ENCODE assay signal across 26 cellular contexts in genomic region chr19:32669205-32669785, GRCh38. TPM values are rescaled to one million over a fixed set of nuclear protein-coding genes. Genes with fewer than 3 reads are reported as not detected.
DNase-seq lines count a peak whose midpoint lies in the region; ATAC-seq and TF ChIP-seq lines count a peak whose summit lies in the region.
"Had no signal": no experiment of that assay in that cellular context is flagged by ENCODE, and none has a peak within 500 bp of the region (broad histone marks: within the 10 kb centered on the region; RNA-seq: fewer than 3 reads in every experiment).

No MANE protein-coding gene starts in this region.

- POLR2A ChIA-PET in CD4-positive, alpha-beta T cell (lab: Charles Lee), result no interaction called here

- peaks cover 4 to 9% (median 5%) of the 10 kb centered on the region in 3 donors for H3K36me3 ChIP-seq in skeletal muscle tissue (ENCODE audit: control insufficient read depth in 3 of 3, insufficient read depth in 3 of 3, low read length in 3 of 3)
- H3K36me3 ChIP-seq: Peyer's patch had no signal

- no peak overlapping the region for H3K27ac ChIP-seq in CD4-positive, alpha-beta T cell (ENCODE audit: low read depth, low read length)
- H3K27ac ChIP-seq in dorsolateral prefrontal cortex, result peak overlapping the region in 30 of 59 donors; percentile 2 to 73 (median 40)
- H3K27ac ChIP-seq in skeletal muscle tissue (ENCODE audit: low read depth, low read length), result peak overlapping the region; percentile 30
- H3K27ac ChIP-seq: epithelial cell of prostate, Peyer's patch, testis had no signal

- no peaks in the 10 kb centered on the region for H3K27me3 ChIP-seq in CD4-positive, alpha-beta T cell (ENCODE audit: control insufficient read depth, insufficient read depth, low read length)
- H3K27me3 ChIP-seq in dorsolateral prefrontal cortex (no peaks in the 10 kb centered on the region), skeletal muscle tissue (ENCODE audit: control insufficient read depth in 3 of 3, insufficient read depth in 3 of 3, low read length in 3 of 3) (no peaks in the 10 kb centered on the region)
- H3K27me3 ChIP-seq: heart left ventricle, Peyer's patch, testis had no signal

- peaks cover 23% of the 10 kb centered on the region for H3K36me3 Mint-ChIP-seq in CD4-positive, alpha-beta T cell (ENCODE audit: low read depth)
- peaks cover 10% of the 10 kb centered on the region for H3K36me3 Mint-ChIP-seq in HFFc6 (ENCODE audit: low read depth)

- no peak for ATAC-seq in CD4-positive, alpha-beta T cell (ENCODE audit: poor library complexity)
- ATAC-seq in HG02884 (IDR thresholded peaks at IDR 0.05; ENCODE audit: unreplicated experiment), result no peak
- ATAC-seq: activated CD8-positive, alpha-beta memory T cell treated with anti-CD3 and anti-CD28 coated beads, Interleukin-2, amount 10 ng/mL, durations not matched to agents 7 days and 5 days; GM23338; naive thymus-derived CD4-positive, alpha-beta T cell; stimulated activated naive B cell treated with anti-CD40 and anti-IgM and Interleukin-4, amounts not matched to agents 10 μg/mL and 1 μg/mL and 100 μg/mL, for 72 hours; T-cell had no signal

- peak overlapping the region; percentile 54 for H3K4me3 Mint-ChIP-seq in CD4-positive, alpha-beta T cell
- no peak overlapping the region; the same call in 1 of the 2 replicates for H3K4me3 Mint-ChIP-seq in HFFc6
- H3K4me3 Mint-ChIP-seq: activated CD8-positive, alpha-beta memory T cell treated with anti-CD3 and anti-CD28 coated beads, Interleukin-2, amount 10 ng/mL, durations not matched to agents 7 days and 5 days; activated naive CD8-positive, alpha-beta T cell; central memory CD8-positive, alpha-beta T cell; GM23338; stimulated activated naive B cell treated with anti-CD40 and anti-IgM and Interleukin-4, amounts not matched to agents 10 μg/mL and 1 μg/mL and 100 μg/mL, for 72 hours had no signal

- H3K27me3 Mint-ChIP-seq in CD4-positive, alpha-beta T cell, result no peaks in the 10 kb centered on the region
- H3K27me3 Mint-ChIP-seq in HFFc6 (ENCODE audit: insufficient read depth), result no peaks in the 10 kb centered on the region; the same call in 1 of the 2 replicates
- H3K27me3 Mint-ChIP-seq: activated CD8-positive, alpha-beta memory T cell treated with anti-CD3 and anti-CD28 coated beads, Interleukin-2, amount 10 ng/mL, durations not matched to agents 7 days and 5 days; activated naive CD8-positive, alpha-beta T cell; central memory CD8-positive, alpha-beta T cell; stimulated activated naive B cell treated with anti-CD40 and anti-IgM and Interleukin-4, amounts not matched to agents 10 μg/mL and 1 μg/mL and 100 μg/mL, for 72 hours; T-cell had no signal

- H3K27ac Mint-ChIP-seq in CD4-positive, alpha-beta T cell, result peak overlapping the region; percentile 49
- H3K27ac Mint-ChIP-seq in HFFc6, result peak overlapping the region; percentile 26; the same call in 1 of the 2 replicates
- H3K27ac Mint-ChIP-seq: activated CD8-positive, alpha-beta memory T cell treated with anti-CD3 and anti-CD28 coated beads, Interleukin-2, amount 10 ng/mL, durations not matched to agents 7 days and 5 days; activated naive CD8-positive, alpha-beta T cell; GM23338; stimulated activated naive B cell treated with anti-CD40 and anti-IgM and Interleukin-4, amounts not matched to agents 10 μg/mL and 1 μg/mL and 100 μg/mL, for 72 hours had no signal

- no peak overlapping the region for H3K4me3 ChIP-seq in dorsolateral prefrontal cortex
- H3K4me3 ChIP-seq in skeletal muscle tissue (ENCODE audit: low read length in 3 of 3), result no peak overlapping the region
- H3K4me3 ChIP-seq: GM23338, heart left ventricle, Peyer's patch, testis had no signal

- CTCF ChIA-PET in CD4-positive, alpha-beta T cell (lab: Charles Lee), result no interaction called here

- H3K9me3 Mint-ChIP-seq in CD4-positive, alpha-beta T cell, result no peaks in the 10 kb centered on the region
- H3K9me3 Mint-ChIP-seq in HFFc6, result no peaks in the 10 kb centered on the region
- H3K9me3 Mint-ChIP-seq: central memory CD8-positive, alpha-beta T cell; naive thymus-derived CD4-positive, alpha-beta T cell; stimulated activated naive B cell treated with anti-CD40 and anti-IgM and Interleukin-4, amounts not matched to agents 10 μg/mL and 1 μg/mL and 100 μg/mL, for 72 hours; T-cell had no signal

- H3K4me1 ChIP-seq in skeletal muscle tissue (ENCODE audit: control insufficient read depth in 3 of 3, insufficient read depth in 3 of 3, low read length in 3 of 3), result peaks cover 23 to 50% (median 39%) of the 10 kb centered on the region in 3 donors

- TF ChIP-seq CTCF in CD4-positive, alpha-beta T cell (IDR thresholded peaks at IDR 0.05), result no peak
- no peak for TF ChIP-seq CTCF in HFFc6 (IDR thresholded peaks at IDR 0.05)
- no peak for TF ChIP-seq CTCF in dorsolateral prefrontal cortex (IDR thresholded peaks at IDR 0.05 in 54 of 56, conservative IDR thresholded peaks at IDR 0.05 in 2 of 56; ENCODE audit: low read depth in 1 of 56, partially characterized antibody in 56 of 56)

- intact Hi-C loops in CD4-positive, alpha-beta T cell (cut with DNase I, micrococcal nuclease), result no loop called here
- intact Hi-C loops in dorsolateral prefrontal cortex (cut with DNase I), result no loop called here

- peak overlapping the region in 1 of 3 donors; percentile 40 for H3K9ac ChIP-seq in skeletal muscle tissue (ENCODE audit: low read depth in 1 of 3, low read length in 3 of 3)
- H3K9ac ChIP-seq: KMS-11 had no signal

- H3K9me3 ChIP-seq in CD4-positive, alpha-beta T cell (ENCODE audit: control insufficient read depth, low read length), result no peaks in the 10 kb centered on the region
- H3K9me3 ChIP-seq in skeletal muscle tissue (ENCODE audit: control insufficient read depth in 3 of 3, low read length in 3 of 3), result no peaks in the 10 kb centered on the region
- H3K9me3 ChIP-seq: heart left ventricle, Peyer's patch, testis had no signal

- peaks cover 48% of the 10 kb centered on the region for H3K4me1 Mint-ChIP-seq in CD4-positive, alpha-beta T cell (ENCODE audit: low read depth)
- H3K4me1 Mint-ChIP-seq in HFFc6 (ENCODE audit: low read depth), result peaks cover 39% of the 10 kb centered on the region

- DNase-seq in CD4-positive, alpha-beta T cell, result no peak
- DNase-seq in HFFc6 (no peak), dorsolateral prefrontal cortex (peak in 2 of 10 donors; percentile 30 to 40), HuH-7 (ENCODE audit: low spot score) (no peak), NCI-H2029 (lab: John Stamatoyannopoulos, UW) (no peak)
- DNase-seq: activated CD4-positive, alpha-beta T cell treated with anti-CD3 and anti-CD28 coated beads for 48 hours; activated CD8-positive, alpha-beta memory T cell treated with anti-CD3 and anti-CD28 coated beads, Interleukin-2, amount 10 ng/mL, durations not matched to agents 7 days and 5 days; AML-193; DMS79 treated with DMSO at 0.1 percent for 48 hours; heart left ventricle; naive thymus-derived CD4-positive, alpha-beta T cell; SIG-M5; stimulated activated CD4-positive, alpha-beta T cell treated with anti-CD3 and anti-CD28 coated beads, Interleukin-4, amount 100 ng/mL, for 1 hour; stimulated activated naive B cell treated with anti-CD40 and anti-IgM and Interleukin-4, amounts not matched to agents 10 μg/mL and 1 μg/mL and 100 μg/mL, for 72 hours; T-cell; testis had no signal

RNA-seq across cellular contexts. Expression of gene ANKRD27, which starts 5.7 kb away (rescaled TPM):
- 10 to 100 TPM; 16.5 to 17.6 TPM for total RNA-seq in CD4-positive, alpha-beta T cell
- 10 to 100 TPM; 26.7 to 31.3 (median 28.5) TPM for total RNA-seq in HFFc6 (2021; fragmentation: NEBNext Ultra II Directional; extraction: Animal tissue kit (Norgen Biotek cat#: 25700))
- total RNA-seq in dorsolateral prefrontal cortex (10 to 100 TPM; 27.8 to 59.7 (median 42.6) TPM), skeletal muscle tissue (19.3 TPM)

RNA-seq across cellular contexts. Expression of gene RGS9BP, which starts 6.4 kb away (rescaled TPM):
- total RNA-seq in CD4-positive, alpha-beta T cell, result under 1 TPM in 1 of 2 experiments, not detected in 1; 0.14 TPM
- total RNA-seq in HFFc6 (2021; fragmentation: NEBNext Ultra II Directional; extraction: Animal tissue kit (Norgen Biotek cat#: 25700)), result under 1 TPM; 0.16 to 0.38 (median 0.19) TPM
- total RNA-seq in dorsolateral prefrontal cortex (1 to 10 TPM in 109 of 120 experiments, under 1 TPM in 11; 0.36 to 4.8 (median 1.8) TPM), skeletal muscle tissue (0.52 TPM)
- total RNA-seq: mesenteric fat pad had no signal

RNA-seq across cellular contexts. Expression of gene NUDT19, which starts 22.3 kb away (rescaled TPM):
- 1 to 10 TPM; 7.9 to 8.2 TPM for total RNA-seq in CD4-positive, alpha-beta T cell
- total RNA-seq in HFFc6 (2021; fragmentation: NEBNext Ultra II Directional; extraction: Animal tissue kit (Norgen Biotek cat#: 25700)), result 10 to 100 TPM; 12.8 to 15.1 (median 14.3) TPM
- 1 to 10 TPM; 4.0 to 9.7 (median 6.3) TPM for total RNA-seq in dorsolateral prefrontal cortex
- 6.3 TPM for total RNA-seq in skeletal muscle tissue

RNA-seq across cellular contexts. Expression of gene TDRD12, which starts 50.3 kb away (rescaled TPM):
- total RNA-seq in CD4-positive, alpha-beta T cell, result under 1 TPM; 0.14 to 0.22 TPM
- under 1 TPM in 5 of 6 experiments, not detected in 1; 0.07 to 0.31 (median 0.18) TPM for total RNA-seq in HFFc6 (2021; fragmentation: NEBNext Ultra II Directional; extraction: Animal tissue kit (Norgen Biotek cat#: 25700))
- total RNA-seq in dorsolateral prefrontal cortex (1 to 10 TPM in 40 of 120 experiments, under 1 TPM in 79, not detected in 1; 0.20 to 3.9 (median 0.83) TPM), skeletal muscle tissue (1.6 TPM)
- total RNA-seq: left lobe of liver, mesenteric fat pad had no signal
